ENCODE assay signal across 23 cellular contexts in genomic region chr18:57579928-57580327, GRCh38.
"Had no signal": no experiment of that assay in that cellular context is flagged by ENCODE, and none has a peak within 500 bp of the region (broad histone marks: within the 10 kb centered on the region; RNA-seq: fewer than 3 reads in every experiment).

No MANE protein-coding gene starts in this region.

- ATAC-seq: activated CD4-positive, CD25-positive, alpha-beta regulatory T cell treated with anti-CD3 and anti-CD28 coated beads, Interleukin-2, amount 50 U/mL, for 24 hours; gastrocnemius medialis; natural killer cell; sciatic nerve; stimulated activated memory B cell treated with anti-CD40 and anti-IgM and Interleukin-4, amounts not matched to agents 10 μg/mL and 1 μg/mL and 100 μg/mL, for 72 hours had no signal

- H3K27ac Mint-ChIP-seq: endodermal cell, mesothelial cell of epicardium had no signal

- H3K27ac ChIP-seq: breast epithelium, coronary artery, esophagus squamous epithelium, gastrocnemius medialis, left ventricle myocardium inferior, stomach, suprapubic skin, uterus, VCaP had no signal

- H3K4me1 ChIP-seq: uterus had no signal

- H3K4me3 ChIP-seq: breast epithelium, coronary artery, esophagus squamous epithelium, gastrocnemius medialis, left ventricle myocardium inferior, stomach, suprapubic skin, uterus had no signal

- DNase-seq: activated CD4-positive, alpha-beta T cell treated with anti-CD3 and anti-CD28 coated beads, Interleukin-2, amount 50 U/mL, for 4 hours; activated naive CD4-positive, alpha-beta T cell treated with anti-CD3 and anti-CD28 coated beads, Interleukin-2, amount 50 U/mL, for 16 hours; activated T-cell treated with anti-CD3 and anti-CD28 coated beads, Interleukin-2, amount 50 U/mL, for 48 hours; amniotic stem cell; endodermal cell; esophagus squamous epithelium; gastrocnemius medialis; hippocampal formation; left ventricle myocardium inferior; natural killer cell; small intestine; stimulated activated CD4-positive, alpha-beta T cell treated with anti-CD3 and anti-CD28 coated beads, Interleukin-15, amount 100 ng/mL, for 24 hours; stomach; trophoblast cell; uterus had no signal

- H3K9me3 Mint-ChIP-seq: endodermal cell; mesothelial cell of epicardium; natural killer cell; stimulated activated memory B cell treated with anti-CD40 and anti-IgM and Interleukin-4, amounts not matched to agents 10 μg/mL and 1 μg/mL and 100 μg/mL, for 72 hours had no signal

- H3K36me3 ChIP-seq: breast epithelium, uterus had no signal

- H3K9me3 ChIP-seq: breast epithelium, esophagus squamous epithelium, gastrocnemius medialis, left ventricle myocardium inferior, stomach, suprapubic skin, uterus had no signal

- H3K27me3 Mint-ChIP-seq: stimulated activated memory B cell treated with anti-CD40 and anti-IgM and Interleukin-4, amounts not matched to agents 10 μg/mL and 1 μg/mL and 100 μg/mL, for 72 hours had no signal

- H3K27me3 ChIP-seq: breast epithelium, esophagus squamous epithelium, gastrocnemius medialis, stomach, suprapubic skin, uterus had no signal

- H3K4me3 Mint-ChIP-seq: endodermal cell; mesothelial cell of epicardium; natural killer cell; stimulated activated memory B cell treated with anti-CD40 and anti-IgM and Interleukin-4, amounts not matched to agents 10 μg/mL and 1 μg/mL and 100 μg/mL, for 72 hours had no signal
